1 cellular context compared by ENCODE assay signal in the genomic region with DNA sequence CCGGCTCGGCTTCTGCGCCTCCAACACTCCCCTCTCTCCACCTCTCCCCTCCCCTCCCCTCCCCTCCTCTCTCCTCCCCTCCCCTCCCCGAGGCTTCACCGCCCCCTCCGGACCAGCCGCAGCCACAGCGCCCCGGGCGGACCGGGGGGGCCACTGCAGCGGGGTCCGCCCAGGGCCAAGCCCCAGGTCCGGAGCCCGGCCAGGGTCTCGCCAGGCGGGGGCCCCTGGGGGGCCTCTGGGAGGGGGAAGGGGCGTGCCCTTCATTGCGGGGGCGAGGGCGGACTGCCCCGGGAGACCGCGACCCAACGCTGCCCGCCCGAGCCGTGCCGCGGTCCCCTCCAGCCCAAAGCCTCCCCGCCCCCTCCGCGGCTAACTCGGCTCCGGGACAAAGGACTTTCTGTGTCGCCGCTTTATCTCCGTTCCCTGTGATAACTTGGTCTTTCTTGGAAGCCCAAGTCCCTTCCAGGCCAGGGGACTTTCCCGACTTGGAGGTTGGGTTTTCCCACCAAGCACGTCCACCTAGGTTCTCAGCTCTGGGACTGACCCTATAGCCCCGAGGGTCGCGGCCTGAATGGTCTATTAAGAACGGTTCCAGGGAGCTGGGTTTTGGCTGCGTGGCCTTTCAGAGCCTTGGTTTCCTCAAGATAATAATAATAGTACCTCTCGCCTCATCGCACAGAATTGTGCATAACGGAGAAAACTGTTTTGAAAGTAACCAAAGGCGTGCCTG.
TF ChIP-seq lines count a peak whose summit lies in the region.

A gene (minus strand): TSS at position 29 of the 730 bp plus-strand sequence. CDS start 97 bp downstream, outside the sequence.

TF ChIP-seq in K562, 482 proteins besides CTCF, POLR2A, EP300 and RAD21 (continued from another document and continues in another):
- peak; percentile 47 for TF ChIP-seq KDM5B (IDR thresholded peaks at IDR 0.05; ENCODE audit: insufficient replicate concordance, low read depth, low read length)
- TF ChIP-seq, protein P1, sequence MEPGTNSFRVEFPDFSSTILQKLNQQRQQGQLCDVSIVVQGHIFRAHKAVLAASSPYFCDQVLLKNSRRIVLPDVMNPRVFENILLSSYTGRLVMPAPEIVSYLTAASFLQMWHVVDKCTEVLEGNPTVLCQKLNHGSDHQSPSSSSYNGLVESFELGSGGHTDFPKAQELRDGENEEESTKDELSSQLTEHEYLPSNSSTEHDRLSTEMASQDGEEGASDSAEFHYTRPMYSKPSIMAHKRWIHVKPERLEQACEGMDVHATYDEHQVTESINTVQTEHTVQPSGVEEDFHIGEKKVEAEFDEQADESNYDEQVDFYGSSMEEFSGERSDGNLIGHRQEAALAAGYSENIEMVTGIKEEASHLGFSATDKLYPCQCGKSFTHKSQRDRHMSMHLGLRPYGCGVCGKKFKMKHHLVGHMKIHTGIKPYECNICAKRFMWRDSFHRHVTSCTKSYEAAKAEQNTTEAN (CRISPR knock-in tag; IDR thresholded peaks at IDR 0.05), result no peak
- no peak for TF ChIP-seq NR4A1 (CRISPR knock-in tag; IDR thresholded peaks at IDR 0.05)
- no peak for TF ChIP-seq NR4A1 (tag; IDR thresholded peaks at IDR 0.05)
- TF ChIP-seq YY1 (IDR thresholded peaks at IDR 0.05; ENCODE audit: borderline replicate concordance in 1 of 3, control insufficient read depth in 1 of 3, extremely low read depth in 1 of 3, insufficient read depth in 3 of 3, insufficient read length in 1 of 3, insufficient replicate concordance in 2 of 3, low read depth in 1 of 3, low read length in 2 of 3), result peak in 1 of 3 experiments; percentile 5
- TF ChIP-seq, protein P2, sequence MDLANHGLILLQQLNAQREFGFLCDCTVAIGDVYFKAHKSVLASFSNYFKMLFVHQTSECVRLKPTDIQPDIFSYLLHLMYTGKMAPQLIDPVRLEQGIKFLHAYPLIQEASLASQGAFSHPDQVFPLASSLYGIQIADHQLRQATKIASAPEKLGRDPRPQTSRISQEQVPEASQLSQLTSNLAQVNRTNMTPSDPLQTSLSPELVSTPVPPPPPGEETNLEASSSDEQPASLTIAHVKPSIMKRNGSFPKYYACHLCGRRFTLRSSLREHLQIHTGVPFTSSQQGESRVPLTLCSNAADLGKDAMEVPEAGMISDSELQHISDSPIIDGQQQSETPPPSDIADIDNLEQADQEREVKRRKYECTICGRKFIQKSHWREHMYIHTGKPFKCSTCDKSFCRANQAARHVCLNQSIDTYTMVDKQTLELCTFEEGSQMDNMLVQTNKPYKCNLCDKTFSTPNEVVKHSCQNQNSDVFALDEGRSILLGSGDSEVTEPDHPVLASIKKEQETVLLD (IDR thresholded peaks at IDR 0.05), result peak; percentile 13; the same call in 1 of the 2 replicates
- TF ChIP-seq, protein P3, sequence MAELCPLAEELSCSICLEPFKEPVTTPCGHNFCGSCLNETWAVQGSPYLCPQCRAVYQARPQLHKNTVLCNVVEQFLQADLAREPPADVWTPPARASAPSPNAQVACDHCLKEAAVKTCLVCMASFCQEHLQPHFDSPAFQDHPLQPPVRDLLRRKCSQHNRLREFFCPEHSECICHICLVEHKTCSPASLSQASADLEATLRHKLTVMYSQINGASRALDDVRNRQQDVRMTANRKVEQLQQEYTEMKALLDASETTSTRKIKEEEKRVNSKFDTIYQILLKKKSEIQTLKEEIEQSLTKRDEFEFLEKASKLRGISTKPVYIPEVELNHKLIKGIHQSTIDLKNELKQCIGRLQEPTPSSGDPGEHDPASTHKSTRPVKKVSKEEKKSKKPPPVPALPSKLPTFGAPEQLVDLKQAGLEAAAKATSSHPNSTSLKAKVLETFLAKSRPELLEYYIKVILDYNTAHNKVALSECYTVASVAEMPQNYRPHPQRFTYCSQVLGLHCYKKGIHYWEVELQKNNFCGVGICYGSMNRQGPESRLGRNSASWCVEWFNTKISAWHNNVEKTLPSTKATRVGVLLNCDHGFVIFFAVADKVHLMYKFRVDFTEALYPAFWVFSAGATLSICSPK (IDR thresholded peaks at IDR 0.05; ENCODE audit: borderline replicate concordance), result no peak
- TF ChIP-seq, protein P4, sequence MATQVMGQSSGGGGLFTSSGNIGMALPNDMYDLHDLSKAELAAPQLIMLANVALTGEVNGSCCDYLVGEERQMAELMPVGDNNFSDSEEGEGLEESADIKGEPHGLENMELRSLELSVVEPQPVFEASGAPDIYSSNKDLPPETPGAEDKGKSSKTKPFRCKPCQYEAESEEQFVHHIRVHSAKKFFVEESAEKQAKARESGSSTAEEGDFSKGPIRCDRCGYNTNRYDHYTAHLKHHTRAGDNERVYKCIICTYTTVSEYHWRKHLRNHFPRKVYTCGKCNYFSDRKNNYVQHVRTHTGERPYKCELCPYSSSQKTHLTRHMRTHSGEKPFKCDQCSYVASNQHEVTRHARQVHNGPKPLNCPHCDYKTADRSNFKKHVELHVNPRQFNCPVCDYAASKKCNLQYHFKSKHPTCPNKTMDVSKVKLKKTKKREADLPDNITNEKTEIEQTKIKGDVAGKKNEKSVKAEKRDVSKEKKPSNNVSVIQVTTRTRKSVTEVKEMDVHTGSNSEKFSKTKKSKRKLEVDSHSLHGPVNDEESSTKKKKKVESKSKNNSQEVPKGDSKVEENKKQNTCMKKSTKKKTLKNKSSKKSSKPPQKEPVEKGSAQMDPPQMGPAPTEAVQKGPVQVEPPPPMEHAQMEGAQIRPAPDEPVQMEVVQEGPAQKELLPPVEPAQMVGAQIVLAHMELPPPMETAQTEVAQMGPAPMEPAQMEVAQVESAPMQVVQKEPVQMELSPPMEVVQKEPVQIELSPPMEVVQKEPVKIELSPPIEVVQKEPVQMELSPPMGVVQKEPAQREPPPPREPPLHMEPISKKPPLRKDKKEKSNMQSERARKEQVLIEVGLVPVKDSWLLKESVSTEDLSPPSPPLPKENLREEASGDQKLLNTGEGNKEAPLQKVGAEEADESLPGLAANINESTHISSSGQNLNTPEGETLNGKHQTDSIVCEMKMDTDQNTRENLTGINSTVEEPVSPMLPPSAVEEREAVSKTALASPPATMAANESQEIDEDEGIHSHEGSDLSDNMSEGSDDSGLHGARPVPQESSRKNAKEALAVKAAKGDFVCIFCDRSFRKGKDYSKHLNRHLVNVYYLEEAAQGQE (CRISPR knock-in tag; IDR thresholded peaks at IDR 0.05; ENCODE audit: low read depth), result no peak
- TF ChIP-seq, protein P5, sequence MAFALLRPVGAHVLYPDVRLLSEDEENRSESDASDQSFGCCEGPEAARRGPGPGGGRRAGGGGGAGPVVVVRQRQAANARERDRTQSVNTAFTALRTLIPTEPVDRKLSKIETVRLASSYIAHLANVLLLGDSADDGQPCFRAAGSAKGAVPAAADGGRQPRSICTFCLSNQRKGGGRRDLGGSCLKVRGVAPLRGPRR (CRISPR knock-in tag; IDR thresholded peaks at IDR 0.05), result 0 out of 2 replicates have a peak, but pooled peaks have one; percentile 60
- no peak for TF ChIP-seq NR1H2 (CRISPR knock-in tag; IDR thresholded peaks at IDR 0.05)
- TF ChIP-seq, protein P6, sequence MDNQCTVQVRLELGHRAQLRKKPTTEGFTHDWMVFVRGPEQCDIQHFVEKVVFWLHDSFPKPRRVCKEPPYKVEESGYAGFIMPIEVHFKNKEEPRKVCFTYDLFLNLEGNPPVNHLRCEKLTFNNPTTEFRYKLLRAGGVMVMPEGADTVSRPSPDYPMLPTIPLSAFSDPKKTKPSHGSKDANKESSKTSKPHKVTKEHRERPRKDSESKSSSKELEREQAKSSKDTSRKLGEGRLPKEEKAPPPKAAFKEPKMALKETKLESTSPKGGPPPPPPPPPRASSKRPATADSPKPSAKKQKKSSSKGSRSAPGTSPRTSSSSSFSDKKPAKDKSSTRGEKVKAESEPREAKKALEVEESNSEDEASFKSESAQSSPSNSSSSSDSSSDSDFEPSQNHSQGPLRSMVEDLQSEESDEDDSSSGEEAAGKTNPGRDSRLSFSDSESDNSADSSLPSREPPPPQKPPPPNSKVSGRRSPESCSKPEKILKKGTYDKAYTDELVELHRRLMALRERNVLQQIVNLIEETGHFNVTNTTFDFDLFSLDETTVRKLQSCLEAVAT (IDR thresholded peaks at IDR 0.05), result no peak
- TF ChIP-seq POLR2H (tag; IDR thresholded peaks at IDR 0.05; ENCODE audit: low read depth), result 0 out of 2 replicates have a peak, but pooled peaks have one; percentile 12
- no peak for TF ChIP-seq POU5F1 (IDR thresholded peaks at IDR 0.05; ENCODE audit: borderline replicate concordance, low read depth, low read length, partially characterized antibody)
- TF ChIP-seq, protein P7, sequence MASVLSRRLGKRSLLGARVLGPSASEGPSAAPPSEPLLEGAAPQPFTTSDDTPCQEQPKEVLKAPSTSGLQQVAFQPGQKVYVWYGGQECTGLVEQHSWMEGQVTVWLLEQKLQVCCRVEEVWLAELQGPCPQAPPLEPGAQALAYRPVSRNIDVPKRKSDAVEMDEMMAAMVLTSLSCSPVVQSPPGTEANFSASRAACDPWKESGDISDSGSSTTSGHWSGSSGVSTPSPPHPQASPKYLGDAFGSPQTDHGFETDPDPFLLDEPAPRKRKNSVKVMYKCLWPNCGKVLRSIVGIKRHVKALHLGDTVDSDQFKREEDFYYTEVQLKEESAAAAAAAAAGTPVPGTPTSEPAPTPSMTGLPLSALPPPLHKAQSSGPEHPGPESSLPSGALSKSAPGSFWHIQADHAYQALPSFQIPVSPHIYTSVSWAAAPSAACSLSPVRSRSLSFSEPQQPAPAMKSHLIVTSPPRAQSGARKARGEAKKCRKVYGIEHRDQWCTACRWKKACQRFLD (CRISPR knock-in tag; IDR thresholded peaks at IDR 0.05), result no peak
- peak; percentile 25; the same call in 1 of the 2 replicates for TF ChIP-seq ZNF324 (CRISPR knock-in tag; IDR thresholded peaks at IDR 0.05)
- TF ChIP-seq CBX1 (IDR thresholded peaks at IDR 0.05; ENCODE audit: low read depth), result peak; percentile 62; the same call in 1 of the 2 replicates
- no peak for TF ChIP-seq ZFPM2 (CRISPR knock-in tag; IDR thresholded peaks at IDR 0.05)
- TF ChIP-seq SRSF9 (IDR thresholded peaks at IDR 0.05; ENCODE audit: borderline replicate concordance, low read depth, low read length), result no peak
- TF ChIP-seq, protein P8, sequence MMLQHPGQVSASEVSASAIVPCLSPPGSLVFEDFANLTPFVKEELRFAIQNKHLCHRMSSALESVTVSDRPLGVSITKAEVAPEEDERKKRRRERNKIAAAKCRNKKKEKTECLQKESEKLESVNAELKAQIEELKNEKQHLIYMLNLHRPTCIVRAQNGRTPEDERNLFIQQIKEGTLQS (IDR thresholded peaks at IDR 0.05), result no peak
- TF ChIP-seq, protein P8 (CRISPR knock-in tag; conservative IDR thresholded peaks at IDR 0.05), result 0 out of 2 replicates have a peak, but pooled peaks have one; percentile 64
- TF ChIP-seq ELF2 (CRISPR knock-in tag; IDR thresholded peaks at IDR 0.05), result no peak
- TF ChIP-seq, protein P9, sequence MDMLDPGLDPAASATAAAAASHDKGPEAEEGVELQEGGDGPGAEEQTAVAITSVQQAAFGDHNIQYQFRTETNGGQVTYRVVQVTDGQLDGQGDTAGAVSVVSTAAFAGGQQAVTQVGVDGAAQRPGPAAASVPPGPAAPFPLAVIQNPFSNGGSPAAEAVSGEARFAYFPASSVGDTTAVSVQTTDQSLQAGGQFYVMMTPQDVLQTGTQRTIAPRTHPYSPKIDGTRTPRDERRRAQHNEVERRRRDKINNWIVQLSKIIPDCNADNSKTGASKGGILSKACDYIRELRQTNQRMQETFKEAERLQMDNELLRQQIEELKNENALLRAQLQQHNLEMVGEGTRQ (CRISPR knock-in tag; IDR thresholded peaks at IDR 0.05), result 0 out of 2 replicates have a peak, but pooled peaks have one; percentile 9
- TF ChIP-seq ZBTB7A (IDR thresholded peaks at IDR 0.05; ENCODE audit: borderline replicate concordance, control insufficient read depth, low read depth, low read length), result peak; percentile 99
- TF ChIP-seq, protein P10, sequence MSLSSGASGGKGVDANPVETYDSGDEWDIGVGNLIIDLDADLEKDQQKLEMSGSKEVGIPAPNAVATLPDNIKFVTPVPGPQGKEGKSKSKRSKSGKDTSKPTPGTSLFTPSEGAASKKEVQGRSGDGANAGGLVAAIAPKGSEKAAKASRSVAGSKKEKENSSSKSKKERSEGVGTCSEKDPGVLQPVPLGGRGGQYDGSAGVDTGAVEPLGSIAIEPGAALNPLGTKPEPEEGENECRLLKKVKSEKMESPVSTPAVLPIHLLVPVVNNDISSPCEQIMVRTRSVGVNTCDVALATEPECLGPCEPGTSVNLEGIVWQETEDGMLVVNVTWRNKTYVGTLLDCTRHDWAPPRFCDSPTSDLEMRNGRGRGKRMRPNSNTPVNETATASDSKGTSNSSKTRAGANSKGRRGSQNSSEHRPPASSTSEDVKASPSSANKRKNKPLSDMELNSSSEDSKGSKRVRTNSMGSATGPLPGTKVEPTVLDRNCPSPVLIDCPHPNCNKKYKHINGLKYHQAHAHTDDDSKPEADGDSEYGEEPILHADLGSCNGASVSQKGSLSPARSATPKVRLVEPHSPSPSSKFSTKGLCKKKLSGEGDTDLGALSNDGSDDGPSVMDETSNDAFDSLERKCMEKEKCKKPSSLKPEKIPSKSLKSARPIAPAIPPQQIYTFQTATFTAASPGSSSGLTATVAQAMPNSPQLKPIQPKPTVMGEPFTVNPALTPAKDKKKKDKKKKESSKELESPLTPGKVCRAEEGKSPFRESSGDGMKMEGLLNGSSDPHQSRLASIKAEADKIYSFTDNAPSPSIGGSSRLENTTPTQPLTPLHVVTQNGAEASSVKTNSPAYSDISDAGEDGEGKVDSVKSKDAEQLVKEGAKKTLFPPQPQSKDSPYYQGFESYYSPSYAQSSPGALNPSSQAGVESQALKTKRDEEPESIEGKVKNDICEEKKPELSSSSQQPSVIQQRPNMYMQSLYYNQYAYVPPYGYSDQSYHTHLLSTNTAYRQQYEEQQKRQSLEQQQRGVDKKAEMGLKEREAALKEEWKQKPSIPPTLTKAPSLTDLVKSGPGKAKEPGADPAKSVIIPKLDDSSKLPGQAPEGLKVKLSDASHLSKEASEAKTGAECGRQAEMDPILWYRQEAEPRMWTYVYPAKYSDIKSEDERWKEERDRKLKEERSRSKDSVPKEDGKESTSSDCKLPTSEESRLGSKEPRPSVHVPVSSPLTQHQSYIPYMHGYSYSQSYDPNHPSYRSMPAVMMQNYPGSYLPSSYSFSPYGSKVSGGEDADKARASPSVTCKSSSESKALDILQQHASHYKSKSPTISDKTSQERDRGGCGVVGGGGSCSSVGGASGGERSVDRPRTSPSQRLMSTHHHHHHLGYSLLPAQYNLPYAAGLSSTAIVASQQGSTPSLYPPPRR (CRISPR knock-in tag; IDR thresholded peaks at IDR 0.05; ENCODE audit: borderline replicate concordance), result no peak
- TF ChIP-seq ZNF561 (CRISPR knock-in tag; conservative IDR thresholded peaks at IDR 0.05), result no peak
- 0 out of 2 replicates have a peak, but pooled peaks have one; percentile 56 for TF ChIP-seq MIER1 (IDR thresholded peaks at IDR 0.05; ENCODE audit: low read depth)
